Comparison of ENCODE assay signal across 23 cellular contexts in the genomic region with DNA sequence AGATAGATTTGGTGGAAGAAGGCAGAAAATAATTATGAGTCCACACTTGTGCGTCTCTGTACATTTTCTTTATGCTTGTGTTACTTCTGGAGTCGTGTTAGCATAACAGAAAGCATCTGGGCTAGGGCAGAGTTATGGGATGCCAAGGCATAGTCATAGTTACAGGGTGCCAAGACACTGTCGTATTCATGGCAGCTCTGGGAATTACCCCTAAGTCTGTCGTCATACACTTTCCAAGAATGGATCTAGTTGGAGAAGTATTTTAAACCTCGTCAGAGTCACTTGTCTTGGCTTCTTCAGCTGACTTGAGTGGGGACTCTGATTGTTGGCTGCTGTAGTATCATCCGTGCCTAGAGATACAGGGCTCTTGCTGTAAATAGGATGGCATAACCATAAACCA. TPM values are rescaled to one million over a fixed set of nuclear protein-coding genes. Genes with fewer than 3 reads are reported as not detected.
DNase-seq lines count a peak whose midpoint lies in the region; ATAC-seq, FAIRE-seq and TF ChIP-seq lines count a peak whose summit lies in the region.
"Had no signal": no experiment of that assay in that cellular context is flagged by ENCODE, and none has a peak within 500 bp of the region (broad histone marks: within the 10 kb centered on the region; RNA-seq: fewer than 3 reads in every experiment).

No MANE protein-coding gene starts in this region.

- H3K79me2 ChIP-seq in trophoblast cell (ENCODE audit: control insufficient read depth, insufficient read depth, low read length, poor library complexity), result no peaks in the 10 kb centered on the region

- WGBS in IMR-90 (ENCODE audit: extremely low coverage in 2 of 2, insufficient read length in 1 of 2), 2 experiments, result no CpG with 5 or more reads among the region's 6 CpGs
- no CpG with 5 or more reads among the region's 6 CpGs for WGBS in trophoblast cell (ENCODE audit: extremely low coverage, insufficient coverage, insufficient read length)
- 71 to 81% methylated on average over 6 of the region's 6 CpGs for WGBS in pancreas, 2 donors

- H2BK20ac ChIP-seq in IMR-90 (ENCODE audit: low read depth, low read length), result no peak overlapping the region

- H4K12ac ChIP-seq in trophoblast cell (ENCODE audit: low read depth, low read length), result no peak overlapping the region

- H4K8ac ChIP-seq in IMR-90 (ENCODE audit: low read depth in 2 of 2, low read length in 2 of 2), result no peak overlapping the region
- H4K8ac ChIP-seq in trophoblast cell (ENCODE audit: low read depth, low read length), result no peak overlapping the region

- no peak overlapping the region for H2BK15ac ChIP-seq in IMR-90 (ENCODE audit: low read depth, low read length)

- peak overlapping the region; percentile 88 for H3K27ac Mint-ChIP-seq in activated T-cell treated with anti-CD3 and anti-CD28 coated beads, Interleukin-2, amount 50 U/mL, for 72 hours
- H3K27ac Mint-ChIP-seq in activated naive CD8-positive, alpha-beta T cell, result peak overlapping the region; percentile 89

- H3K56ac ChIP-seq in IMR-90 (ENCODE audit: extremely low read depth, insufficient read depth, low read length), result no peak overlapping the region

- TF ChIP-seq POLR2A in IMR-90 (IDR thresholded peaks at IDR 0.05; ENCODE audit: low read depth, low read length), result no peak

- no peaks in the 10 kb centered on the region for H3K9me3 ChIP-seq in IMR-90 (ENCODE audit: control insufficient read depth, insufficient read depth, low read length)
- no peaks in the 10 kb centered on the region for H3K9me3 ChIP-seq in trophoblast cell (ENCODE audit: insufficient read depth, low read depth, low read length)
- H3K9me3 ChIP-seq in pancreas, result no peaks in the 10 kb centered on the region
- H3K9me3 ChIP-seq: thoracic aorta, vagina had no signal

- H3K18ac ChIP-seq in IMR-90 (ENCODE audit: low read depth, low read length) (no peak overlapping the region), trophoblast cell (ENCODE audit: low read length) (no peak overlapping the region)

- H3K9me3 Mint-ChIP-seq in activated T-cell treated with anti-CD3 and anti-CD28 coated beads, Interleukin-2, amount 50 U/mL, for 72 hours, result no peaks in the 10 kb centered on the region
- no peaks in the 10 kb centered on the region for H3K9me3 Mint-ChIP-seq in activated naive CD8-positive, alpha-beta T cell (ENCODE audit: low read depth)
- H3K9me3 Mint-ChIP-seq: natural killer cell treated with Interleukin-12 subunit alpha and Interleukin-12 subunit beta and Interleukin-15 and Interleukin-18, amount 100 ng/mL, for 72 hours had no signal

- FAIRE-seq in pancreas (lab: Jason Lieb, UNC), result no peak
- FAIRE-seq: endometrium, keratinocyte had no signal

- H2AK5ac ChIP-seq in IMR-90 (ENCODE audit: low read depth, low read length) (no peak overlapping the region), trophoblast cell (ENCODE audit: low read length) (no peak overlapping the region)

- H3K9ac ChIP-seq in IMR-90 (ENCODE audit: low read depth, low read length) (no peak overlapping the region), trophoblast cell (ENCODE audit: low read length) (no peak overlapping the region)
- H3K9ac ChIP-seq: BLaER1 treated with 17β-estradiol and CSF1 and Interleukin-3, amounts not matched to agents 10 nM and 100 nM had no signal

- intact Hi-C loops in IMR-90 (cut with micrococcal nuclease), result no loop called here
- intact Hi-C loops in pancreas (cut with DNase I), result no loop called here

- no peaks in the 10 kb centered on the region for H3K27me3 ChIP-seq in IMR-90 (ENCODE audit: control insufficient read depth, insufficient read depth, low read length)
- H3K27me3 ChIP-seq in trophoblast cell (ENCODE audit: insufficient read depth, low read length), result no peaks in the 10 kb centered on the region
- H3K27me3 ChIP-seq in pancreas, result no peaks in the 10 kb centered on the region
- H3K27me3 ChIP-seq: BLaER1 treated with 17β-estradiol and CSF1 and Interleukin-3, amounts not matched to agents 10 nM and 100 nM; cardiac muscle cell; vagina had no signal

- ATAC-seq in activated T-cell treated with anti-CD3 and anti-CD28 coated beads, Interleukin-2, amount 50 U/mL, for 72 hours (replicated peaks in 1 of 2), result no peak
- ATAC-seq in IMR-90 (ENCODE audit: low read depth) (no peak), pancreas (no peak), HG03159 (IDR thresholded peaks at IDR 0.05; ENCODE audit: unreplicated experiment) (no peak)
- ATAC-seq: natural killer cell treated with Interleukin-12 subunit alpha and Interleukin-12 subunit beta and Interleukin-15 and Interleukin-18, amount 100 ng/mL, for 72 hours; SK-N-SH treated with all-trans-retinoic acid at 6 μM for 48 hours had no signal

- H2AK9ac ChIP-seq in IMR-90 (replicated peaks; ENCODE audit: low read depth, low read length, poor library complexity), result no peak overlapping the region

- no peak for TF ChIP-seq CTCF in IMR-90 (conservative IDR thresholded peaks at IDR 0.05; ENCODE audit: low read depth, low read length)
- TF ChIP-seq CTCF in pancreas (IDR thresholded peaks at IDR 0.05), result no peak

- H3K36me3 ChIP-seq in IMR-90 (ENCODE audit: control insufficient read depth, insufficient read depth, low read length), result no peaks in the 10 kb centered on the region
- no peaks in the 10 kb centered on the region for H3K36me3 ChIP-seq in trophoblast cell (ENCODE audit: control insufficient read depth in 1 of 2, insufficient read depth in 2 of 2, low read length in 2 of 2)
- H3K36me3 ChIP-seq in pancreas, result no peaks in the 10 kb centered on the region
- H3K36me3 ChIP-seq: BLaER1 treated with 17β-estradiol and CSF1 and Interleukin-3, amounts not matched to agents 10 nM and 100 nM; cardiac muscle cell; thoracic aorta; vagina had no signal

- POLR2A ChIA-PET in IMR-90 (lab: Charles Lee; ENCODE audit: unreplicated experiment), result no interaction called here

- H4K20me1 ChIP-seq in IMR-90 (ENCODE audit: insufficient read depth, low read length), result no peaks in the 10 kb centered on the region
- H4K20me1 ChIP-seq: BLaER1 treated with 17β-estradiol and CSF1 and Interleukin-3, amounts not matched to agents 10 nM and 100 nM had no signal

- no peak overlapping the region for H3K14ac ChIP-seq in IMR-90 (replicated peaks; ENCODE audit: low read depth, low read length)
- H3K14ac ChIP-seq in trophoblast cell (ENCODE audit: low read length), result no peak overlapping the region

- dilution Hi-C loops in IMR-90 (cut with HindIII; ENCODE audit: low sequenced_read_pairs, unreplicated experiment), result no loop called here

- no peak overlapping the region for H4K5ac ChIP-seq in IMR-90 (ENCODE audit: low read depth, low read length)

- BruUV-seq in IMR-90 (replicated peaks; lab: Mats Ljungman, UMichigan), result no TSS peak

- H3K4me3 ChIP-seq in IMR-90 (ENCODE audit: insufficient read depth, low read depth, low read length), result no peak overlapping the region
- H3K4me3 ChIP-seq in trophoblast cell (ENCODE audit: low read depth, low read length), result no peak overlapping the region
- H3K4me3 ChIP-seq in pancreas, result no peak overlapping the region
- H3K4me3 ChIP-seq: BLaER1 treated with 17β-estradiol and CSF1 and Interleukin-3, amounts not matched to agents 10 nM and 100 nM; cardiac muscle cell; thoracic aorta; vagina had no signal

- H3K9me1 ChIP-seq in IMR-90 (ENCODE audit: insufficient read depth, low read length), result no peaks in the 10 kb centered on the region

- H3K4me1 ChIP-seq in IMR-90 (ENCODE audit: control insufficient read depth, insufficient read depth, low read length) (no peaks in the 10 kb centered on the region), trophoblast cell (ENCODE audit: control insufficient read depth in 1 of 2, insufficient read depth in 2 of 2, low read length in 2 of 2) (no peaks in the 10 kb centered on the region), pancreas (no peaks in the 10 kb centered on the region)
- H3K4me1 ChIP-seq: vagina had no signal

- no peak overlapping the region for H2BK5ac ChIP-seq in IMR-90 (ENCODE audit: low read depth, low read length, poor library complexity, severe bottlenecking)
- H2BK5ac ChIP-seq in trophoblast cell (ENCODE audit: low read depth, low read length, poor library complexity), result no peak overlapping the region

- H2BK120ac ChIP-seq in IMR-90 (ENCODE audit: low read depth, low read length) (no peak overlapping the region), trophoblast cell (ENCODE audit: insufficient read depth, low read length, poor library complexity) (no peak overlapping the region)

- DNase-seq in activated T-cell treated with anti-CD3 and anti-CD28 coated beads, Interleukin-2, amount 50 U/mL, for 72 hours, result no peak
- no peak for DNase-seq in activated T-cell treated with anti-CD3 and anti-CD28 coated beads, Interleukin-2, amount 50 U/mL, for 48 hours
- DNase-seq in IMR-90 (peak; percentile 22), trophoblast cell (no peak), pancreas (no peak), DMS79 treated with DMSO at 0.1 percent for 48 hours (lab: John Stamatoyannopoulos, UW) (no peak)
- DNase-seq: activated gamma-delta T cell treated with Interleukin-2 at 50 U/mL for 16 hours, aorta, midbrain, NCI-H1092 treated with DMSO at 0.1 percent for 48 hours, NCI-H1930, NCI-H774, T-helper 9 cell had no signal

- TF ChIP-seq RAD21 in IMR-90 (IDR thresholded peaks at IDR 0.05; ENCODE audit: low read length), result no peak

- H3K27me3 Mint-ChIP-seq in activated T-cell treated with anti-CD3 and anti-CD28 coated beads, Interleukin-2, amount 50 U/mL, for 72 hours (ENCODE audit: low read depth), result no peaks in the 10 kb centered on the region
- no peaks in the 10 kb centered on the region for H3K27me3 Mint-ChIP-seq in activated naive CD8-positive, alpha-beta T cell

- peaks cover 1 to 4% of the 10 kb centered on the region in 2 donors for H3K36me3 Mint-ChIP-seq in activated T-cell treated with anti-CD3 and anti-CD28 coated beads, Interleukin-2, amount 50 U/mL, for 72 hours (ENCODE audit: insufficient read depth in 2 of 2)
- peaks cover 20% of the 10 kb centered on the region for H3K36me3 Mint-ChIP-seq in activated naive CD8-positive, alpha-beta T cell
- H3K36me3 Mint-ChIP-seq: natural killer cell treated with Interleukin-12 subunit alpha and Interleukin-12 subunit beta and Interleukin-15 and Interleukin-18, amount 100 ng/mL, for 72 hours had no signal

- H3K27ac ChIP-seq in IMR-90 (ENCODE audit: insufficient read depth, low read length) (no peak overlapping the region), trophoblast cell (ENCODE audit: low read depth, low read length) (no peak overlapping the region), pancreas (no peak overlapping the region)
- H3K27ac ChIP-seq: BLaER1 treated with 17β-estradiol and CSF1 and Interleukin-3, amounts not matched to agents 10 nM and 100 nM; cardiac muscle cell; thoracic aorta; vagina had no signal

- H3K4me1 Mint-ChIP-seq in activated T-cell treated with anti-CD3 and anti-CD28 coated beads, Interleukin-2, amount 50 U/mL, for 72 hours (ENCODE audit: low read depth), result peaks cover 83% of the 10 kb centered on the region
- peaks cover 87% of the 10 kb centered on the region for H3K4me1 Mint-ChIP-seq in activated naive CD8-positive, alpha-beta T cell (ENCODE audit: low read depth)

- H3K4me2 ChIP-seq in IMR-90 (ENCODE audit: low read depth, low read length) (no peak overlapping the region), trophoblast cell (ENCODE audit: low read length) (no peak overlapping the region)
- H3K4me2 ChIP-seq: BLaER1 treated with 17β-estradiol and CSF1 and Interleukin-3, amounts not matched to agents 10 nM and 100 nM had no signal

- no peak overlapping the region for H2AFZ ChIP-seq in IMR-90 (replicated peaks; ENCODE audit: low read length, poor library complexity)
- no peak overlapping the region for H2AFZ ChIP-seq in trophoblast cell (ENCODE audit: insufficient read depth, low read length, poor library complexity)

- H3K79me1 ChIP-seq in IMR-90 (ENCODE audit: low read depth in 1 of 2, low read length in 2 of 2), result no peaks in the 10 kb centered on the region
- H3K79me1 ChIP-seq in trophoblast cell (ENCODE audit: low read length), result no peaks in the 10 kb centered on the region

- CTCF ChIA-PET in IMR-90 (lab: Yijun Ruan, JAX), result no interaction called here

- peak overlapping the region; percentile 46 to 63 for H3K4me3 Mint-ChIP-seq in activated T-cell treated with anti-CD3 and anti-CD28 coated beads, Interleukin-2, amount 50 U/mL, for 72 hours
- peak overlapping the region; percentile 56 for H3K4me3 Mint-ChIP-seq in activated naive CD8-positive, alpha-beta T cell

- no peak overlapping the region for H4K91ac ChIP-seq in IMR-90 (ENCODE audit: insufficient read depth, low read depth, low read length)
- H4K91ac ChIP-seq in trophoblast cell (ENCODE audit: low read depth, low read length), result no peak overlapping the region

- in situ Hi-C loops in IMR-90 (cut with MboI; ENCODE audit: low sequenced_read_pairs), result no loop called here

- H3K23ac ChIP-seq in IMR-90 (ENCODE audit: low read depth, low read length) (no peak overlapping the region), trophoblast cell (ENCODE audit: low read length) (peak overlapping the region; percentile 67)

- H3K4ac ChIP-seq in IMR-90 (ENCODE audit: low read depth, low read length) (no peak overlapping the region), trophoblast cell (ENCODE audit: low read depth, low read length) (no peak overlapping the region)

- H2BK12ac ChIP-seq in trophoblast cell (ENCODE audit: low read length), result no peak overlapping the region

RNA-seq across cellular contexts. Expression of gene CAMK4, which starts 27.8 kb away (rescaled TPM):
- total RNA-seq in activated T-cell treated with anti-CD3 and anti-CD28 coated beads, Interleukin-2, amount 50 U/mL, for 72 hours, result 10 to 100 TPM; 56.1 to 96.0 TPM
- total RNA-seq in IMR-90 (2012; rRNA removed) (4.8 and 6.7 TPM in 2 replicates), pancreas (1 to 10 TPM in 1 of 6 donors, under 1 TPM in 5; 0.05 to 1.3 (median 0.66) TPM)
- polyA plus RNA-seq in IMR-90 (2012; rRNA removed) (2.6 and 3.7 TPM in 2 replicates), pancreas (under 1 TPM; 0.04 to 0.12 TPM)
- 2.1 TPM in 2 replicates for polyA plus RNA-seq in IMR-90 (2012; cell fraction: cytosol; rRNA removed)
- polyA plus RNA-seq in IMR-90 (2012; cell fraction: nucleus; rRNA removed; ENCODE audit: low replicate concordance), result 0.67 and 1.8 TPM in 2 replicates
- 0.67 and 0.85 TPM in 2 replicates for polyA plus RNA-seq in trophoblast cell (2013)
